Comparison of ENCODE assay signal across 15 cellular contexts in the genomic region with DNA sequence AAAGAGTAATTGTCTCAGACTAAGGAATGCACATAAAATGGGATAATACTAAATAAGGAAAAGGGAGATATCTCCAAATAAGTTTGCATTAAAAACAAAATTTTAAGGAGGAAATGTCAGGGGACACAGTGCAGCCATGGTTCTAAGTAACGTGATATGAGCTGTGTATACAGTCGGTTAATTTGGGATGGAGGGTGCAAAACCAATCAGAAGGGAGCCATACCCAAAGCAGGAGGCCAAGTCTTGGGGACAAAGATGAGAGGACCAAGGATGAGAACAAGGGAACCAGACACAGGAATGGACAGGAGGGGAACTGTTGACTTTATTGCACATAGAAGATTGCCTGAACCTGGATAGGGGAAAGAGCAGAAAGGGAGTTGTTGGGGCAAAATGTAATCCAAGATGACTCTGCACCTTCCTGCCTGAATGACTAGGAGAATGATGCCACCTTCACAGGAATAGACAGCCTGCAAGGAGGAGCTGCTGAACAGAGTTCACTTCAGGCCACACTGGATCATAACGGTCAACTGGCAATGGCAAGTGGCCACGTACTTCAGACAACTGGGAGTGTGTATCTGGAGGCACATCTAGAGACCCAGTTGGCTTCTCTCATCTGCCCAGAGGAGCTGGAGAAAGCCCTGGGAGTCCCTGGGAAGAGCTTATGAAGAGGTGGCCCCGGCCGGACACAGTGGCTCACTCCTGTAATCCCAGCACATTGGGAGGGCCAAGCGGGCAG. TPM values are rescaled to one million over a fixed set of nuclear protein-coding genes. Genes with fewer than 3 reads are reported as not detected.
A peak's percentile ranks its signal among the peaks of the same experiment; 100 is the strongest.
DNase-seq lines count a peak whose midpoint lies in the region; ATAC-seq, FAIRE-seq and TF ChIP-seq lines count a peak whose summit lies in the region.
"Had no signal": no experiment of that assay in that cellular context is flagged by ENCODE, and none has a peak within 500 bp of the region (broad histone marks: within the 10 kb centered on the region; RNA-seq: fewer than 3 reads in every experiment).

No MANE protein-coding gene starts in this region.

- no peak overlapping the region for H4K5ac ChIP-seq in H1 (ENCODE audit: insufficient read length, low read depth, low read length)

- H3K4me3 ChIP-seq in H1 (ENCODE audit: extremely low read depth in 1 of 4, insufficient read depth in 2 of 4, low read depth in 3 of 4, low read length in 4 of 4) (no peak overlapping the region), gastrocnemius medialis (no peak overlapping the region)
- H3K4me3 ChIP-seq: BLaER1 had no signal

- in situ Hi-C loops in gastrocnemius medialis (cut with MboI; ENCODE audit: low sequenced_read_pairs in 4 of 4), result no loop called here

- no peak for FAIRE-seq in H1 (lab: Jason Lieb, UNC)

- H4K91ac ChIP-seq in H1 (replicated peaks; ENCODE audit: insufficient read length, low read length), result no peak overlapping the region

- H2BK12ac ChIP-seq in H1 (ENCODE audit: low read depth, low read length), result no peak overlapping the region; the same call in 1 of the 2 replicates

- no peaks in the 10 kb centered on the region for H3K79me2 ChIP-seq in H1 (ENCODE audit: control insufficient read depth in 1 of 2, insufficient read depth in 2 of 2, low read length in 2 of 2)

- no peak overlapping the region for H3K14ac ChIP-seq in H1 (ENCODE audit: insufficient read length)

- no peak overlapping the region for H4K8ac ChIP-seq in H1 (ENCODE audit: extremely low read depth, insufficient read depth, low read length)

- H3K4me1 ChIP-seq in H1 (replicated peaks in 1 of 4; ENCODE audit: control insufficient read depth in 3 of 4, insufficient read depth in 4 of 4, low read length in 3 of 4), result no peaks in the 10 kb centered on the region
- H3K4me1 ChIP-seq in gastrocnemius medialis, result peaks cover 11 to 12% of the 10 kb centered on the region in 2 donors

- no peak for TF ChIP-seq RAD21 in H1 (IDR thresholded peaks at IDR 0.05 in 1 of 2, conservative IDR thresholded peaks at IDR 0.05 in 1 of 2; ENCODE audit: low read depth in 2 of 2, low read length in 2 of 2)

- peaks cover 34% of the 10 kb centered on the region for H3K4me1 Mint-ChIP-seq in activated naive CD4-positive, alpha-beta T cell treated with anti-CD3 and anti-CD28 coated beads, Interleukin-2, amount 50 U/mL, for 24 hours

- TF ChIP-seq POLR2A in H1 (IDR thresholded peaks at IDR 0.05; ENCODE audit: control extremely low read depth in 1 of 2, low read depth in 2 of 2, low read length in 2 of 2), result no peak
- TF ChIP-seq POLR2A in gastrocnemius medialis (IDR thresholded peaks at IDR 0.05), result no peak

- POLR2A ChIA-PET in H1 (lab: Charles Lee; ENCODE audit: partially characterized antibody), result interaction anchor here (0.9 to 3.8 kb wide), 2 partner anchors 10 to 32 kb away, joined by 3 to 41 read pairs; a partner anchor contains a TSS

- CTCF ChIA-PET in H1 (lab: Charles Lee; ENCODE audit: partially characterized antibody), result no interaction called here

- H2AFZ ChIP-seq in H1 (ENCODE audit: low read length), result no peak overlapping the region

- no peak overlapping the region for H2BK15ac ChIP-seq in H1 (ENCODE audit: low read length)

- H3K9me3 Mint-ChIP-seq in activated naive CD4-positive, alpha-beta T cell treated with anti-CD3 and anti-CD28 coated beads, Interleukin-2, amount 50 U/mL, for 24 hours, result no peaks in the 10 kb centered on the region

- H3K4me3 Mint-ChIP-seq in activated naive CD4-positive, alpha-beta T cell treated with anti-CD3 and anti-CD28 coated beads, Interleukin-2, amount 50 U/mL, for 24 hours, result no peak overlapping the region

- H3K4ac ChIP-seq in H1 (replicated peaks; ENCODE audit: insufficient read length, low read depth, low read length), result no peak overlapping the region

- no peak for TF ChIP-seq EP300 in H1 (IDR thresholded peaks at IDR 0.05; ENCODE audit: borderline replicate concordance in 1 of 2, low read depth in 2 of 2, low read length in 2 of 2)

- H3K27me3 Mint-ChIP-seq in activated naive CD4-positive, alpha-beta T cell treated with anti-CD3 and anti-CD28 coated beads, Interleukin-2, amount 50 U/mL, for 24 hours, result no peaks in the 10 kb centered on the region

- H3K9ac ChIP-seq in H1 (replicated peaks in 1 of 4; ENCODE audit: extremely low read depth in 1 of 4, low read depth in 3 of 4, low read length in 3 of 4), result no peak overlapping the region
- H3K9ac ChIP-seq: BLaER1 had no signal

- peak overlapping the region; percentile 86; the same call in 1 of the 2 replicates for H2AK5ac ChIP-seq in H1 (ENCODE audit: low read depth, low read length)

- H2BK20ac ChIP-seq in H1 (ENCODE audit: low read length), result no peak overlapping the region

- H2BK120ac ChIP-seq in H1 (replicated peaks; ENCODE audit: low read depth, low read length), result no peak overlapping the region

- H4K20me1 ChIP-seq in H1 (replicated peaks in 1 of 2; ENCODE audit: control insufficient read depth in 1 of 2, insufficient read depth in 2 of 2, low read length in 2 of 2), result no peaks in the 10 kb centered on the region

- H3K79me1 ChIP-seq in H1 (ENCODE audit: low read depth, low read length), result no peaks in the 10 kb centered on the region

- no peak for DNase-seq in activated naive CD4-positive, alpha-beta T cell treated with Interleukin-2 at 50 U/mL for 16 hours
- no peak for DNase-seq in H1 (ENCODE audit: low read depth in 1 of 2, low spot score in 2 of 2)
- peak in 1 of 2 donors; percentile 75 for DNase-seq in gastrocnemius medialis
- no peak for DNase-seq in DMS79 (lab: John Stamatoyannopoulos, UW)
- DNase-seq: COR-L47, DMS153, H7, Kasumi-1, NCI-H2029, NCI-H2171 treated with DMSO at 0.1 percent for 48 hours, NCI-H82 had no signal

- no peaks in the 10 kb centered on the region for H3K23me2 ChIP-seq in H1 (ENCODE audit: low read depth, low read length)

- intact Hi-C loops in gastrocnemius medialis (cut with DNase I; ENCODE audit: low total_unique reads), result no loop called here

- H3K27me3 ChIP-seq in H1 (replicated peaks in 1 of 4; ENCODE audit: control insufficient read depth in 3 of 4, extremely low read depth in 1 of 4, insufficient read depth in 3 of 4, low read length in 3 of 4) (no peaks in the 10 kb centered on the region), gastrocnemius medialis (no peaks in the 10 kb centered on the region)
- H3K27me3 ChIP-seq: BLaER1 had no signal

- peaks cover 2% of the 10 kb centered on the region for H3K36me3 Mint-ChIP-seq in activated naive CD4-positive, alpha-beta T cell treated with anti-CD3 and anti-CD28 coated beads, Interleukin-2, amount 50 U/mL, for 24 hours

- H3K18ac ChIP-seq in H1 (ENCODE audit: extremely low read depth, low read length), result no peak overlapping the region

- peak overlapping the region; percentile 59 for H3K27ac Mint-ChIP-seq in activated naive CD4-positive, alpha-beta T cell treated with anti-CD3 and anti-CD28 coated beads, Interleukin-2, amount 50 U/mL, for 24 hours

- H3K23ac ChIP-seq in H1 (ENCODE audit: insufficient read length), result no peak overlapping the region

- H2BK5ac ChIP-seq in H1 (ENCODE audit: low read depth, low read length), result no peak overlapping the region

- TF ChIP-seq CTCF in H1 (IDR thresholded peaks at IDR 0.05; ENCODE audit: control extremely low read depth in 1 of 3, insufficient read depth in 1 of 3, low read depth in 1 of 3, low read length in 3 of 3) (no peak), gastrocnemius medialis (IDR thresholded peaks at IDR 0.05 in 4 of 5, conservative IDR thresholded peaks at IDR 0.05 in 1 of 5) (no peak)

- H3K27ac ChIP-seq in KOPT-K1 (ENCODE audit: low read depth, low read length, poor library complexity, severe bottlenecking) (peak overlapping the region; percentile 80), H1 (ENCODE audit: low read depth, low read length) (no peak overlapping the region), gastrocnemius medialis (peak overlapping the region in 2 of 4 donors; percentile 48 to 64)
- H3K27ac ChIP-seq: BLaER1 had no signal

- 94% methylated on average over 7 of the region's 7 CpGs; no CpG with 5 or more reads in 1 of the 2 experiments for WGBS in H1 (ENCODE audit: extremely low coverage in 1 of 2, insufficient coverage in 1 of 2, insufficient read length in 1 of 2, insufficient replicate concordance in 2 of 2, low coverage in 1 of 2, low lambda C conversion rate in 2 of 2, missing lambda C conversion rate in 1 of 2), 2 experiments

- no peak overlapping the region for H3K56ac ChIP-seq in H1 (replicated peaks; ENCODE audit: insufficient read length, low read depth, low read length)

- H3K4me2 ChIP-seq in H1 (ENCODE audit: insufficient read depth in 1 of 2, low read depth in 2 of 2, low read length in 2 of 2), result no peak overlapping the region
- H3K4me2 ChIP-seq: BLaER1 had no signal

- ATAC-seq in gastrocnemius medialis, result peak; percentile 70 to 96
- ATAC-seq in GM18873 (IDR thresholded peaks at IDR 0.05; ENCODE audit: low FRiP score, unreplicated experiment), result no peak

- no peaks in the 10 kb centered on the region for H3K9me3 ChIP-seq in KOPT-K1 (ENCODE audit: insufficient read depth, low read length, poor library complexity, severe bottlenecking)
- H3K9me3 ChIP-seq in H1 (ENCODE audit: insufficient read depth in 2 of 2, low read depth in 1 of 2, low read length in 1 of 2), result no peaks in the 10 kb centered on the region
- no peaks in the 10 kb centered on the region for H3K9me3 ChIP-seq in gastrocnemius medialis
- H3K9me3 ChIP-seq: BLaER1 had no signal

- no peaks in the 10 kb centered on the region for H3K36me3 ChIP-seq in KOPT-K1 (ENCODE audit: insufficient read depth, low read length)
- no peaks in the 10 kb centered on the region for H3K36me3 ChIP-seq in H1 (ENCODE audit: control insufficient read depth in 2 of 4, insufficient read depth in 4 of 4, low read length in 3 of 4)
- no peaks in the 10 kb centered on the region for H3K36me3 ChIP-seq in gastrocnemius medialis
- H3K36me3 ChIP-seq: BLaER1 had no signal

RNA-seq across cellular contexts. Expression of a gene that starts 22.0 kb away (rescaled TPM):
- total RNA-seq in H1 (2021; fragmentation: NEBNext Ultra II Directional; extraction: Animal tissue kit (Norgen Biotek cat#: 25700)), result 8.1 and 13.1 TPM in 2 replicates
- polyA plus RNA-seq in H1 (2011; rRNA removed), result 15.4 and 24.6 TPM in 2 replicates
- polyA plus RNA-seq in H1 (2011; cell fraction: cytosol; rRNA removed), result 21.2 TPM
- 18.4 TPM for polyA plus RNA-seq in H1 (2011; cell fraction: nucleus; rRNA removed)
- 12.6 to 15.9 TPM (median 15.0 TPM) in 4 replicates for polyA plus RNA-seq in H1 (2012, experiment 1 of 2)
- polyA plus RNA-seq in H1 (2012, experiment 2 of 2), result 19.4 TPM
- 9.5 TPM for polyA plus RNA-seq in H1 (2013, experiment 1 of 2)
- polyA plus RNA-seq in H1 (2013, experiment 2 of 2), result 9.5 TPM
- polyA minus RNA-seq in H1 (2011; rRNA and poly(A)+ RNA removed), result 1.9 and 2.5 TPM in 2 replicates
- polyA minus RNA-seq in H1 (2011; cell fraction: cytosol; rRNA and poly(A)+ RNA removed), result 4.9 TPM
- 13.0 TPM for polyA minus RNA-seq in H1 (2011; cell fraction: nucleus; rRNA and poly(A)+ RNA removed)
- 10 to 100 TPM; 17.0 to 35.4 (median 28.7) TPM for total RNA-seq in gastrocnemius medialis

RNA-seq across cellular contexts. Expression of a gene that starts 40.3 kb away (rescaled TPM):
- 51.8 and 52.9 TPM in 2 replicates for total RNA-seq in H1 (2021; fragmentation: NEBNext Ultra II Directional; extraction: Animal tissue kit (Norgen Biotek cat#: 25700))
- 41.8 and 49.0 TPM in 2 replicates for polyA plus RNA-seq in H1 (2011; rRNA removed)
- 47.9 TPM for polyA plus RNA-seq in H1 (2011; cell fraction: cytosol; rRNA removed)
- polyA plus RNA-seq in H1 (2011; cell fraction: nucleus; rRNA removed), result 54.4 TPM
- 53.0 to 56.0 TPM (median 54.0 TPM) in 4 replicates for polyA plus RNA-seq in H1 (2012, experiment 1 of 2)
- 56.3 TPM for polyA plus RNA-seq in H1 (2012, experiment 2 of 2)
- polyA plus RNA-seq in H1 (2013, experiment 1 of 2), result 69.4 TPM
- polyA plus RNA-seq in H1 (2013, experiment 2 of 2), result 74.0 TPM
- 93.1 and 99.8 TPM in 2 replicates for polyA minus RNA-seq in H1 (2011; rRNA and poly(A)+ RNA removed)
- polyA minus RNA-seq in H1 (2011; cell fraction: cytosol; rRNA and poly(A)+ RNA removed), result 34.9 TPM
- polyA minus RNA-seq in H1 (2011; cell fraction: nucleus; rRNA and poly(A)+ RNA removed), result 23.6 TPM
- total RNA-seq in gastrocnemius medialis, result under 1 TPM; 0.12 to 0.56 (median 0.30) TPM

RNA-seq across cellular contexts. Expression of a gene that starts 50.2 kb away (rescaled TPM):
- total RNA-seq in H1 (2021; fragmentation: NEBNext Ultra II Directional; extraction: Animal tissue kit (Norgen Biotek cat#: 25700)), result 119 and 122 TPM in 2 replicates
- polyA plus RNA-seq in H1 (2011; rRNA removed), result 81.1 and 114 TPM in 2 replicates
- polyA plus RNA-seq in H1 (2011; cell fraction: cytosol; rRNA removed), result 29.8 TPM
- polyA plus RNA-seq in H1 (2011; cell fraction: nucleus; rRNA removed), result 46.9 TPM
- polyA plus RNA-seq in H1 (2012, experiment 1 of 2), result 88.9 to 125 TPM (median 103 TPM) in 4 replicates
- 140 TPM for polyA plus RNA-seq in H1 (2012, experiment 2 of 2)
- 98.2 TPM for polyA plus RNA-seq in H1 (2013, experiment 1 of 2)
- polyA plus RNA-seq in H1 (2013, experiment 2 of 2), result 100 TPM
- polyA minus RNA-seq in H1 (2011; rRNA and poly(A)+ RNA removed), result 43.8 and 64.2 TPM in 2 replicates
- 42.7 TPM for polyA minus RNA-seq in H1 (2011; cell fraction: cytosol; rRNA and poly(A)+ RNA removed)
- polyA minus RNA-seq in H1 (2011; cell fraction: nucleus; rRNA and poly(A)+ RNA removed), result 32.3 TPM
- total RNA-seq in gastrocnemius medialis, result 10 to 100 TPM in 1 of 4 donors, 1 to 10 TPM in 3; 4.4 to 17.4 (median 8.1) TPM

RNA-seq across cellular contexts. Expression of a gene that starts 59.3 kb away (rescaled TPM):
- 3.5 and 4.8 TPM in 2 replicates for total RNA-seq in H1 (2021; fragmentation: NEBNext Ultra II Directional; extraction: Animal tissue kit (Norgen Biotek cat#: 25700))
- polyA plus RNA-seq in H1 (2011; rRNA removed), result 3.3 and 3.7 TPM in 2 replicates
- polyA plus RNA-seq in H1 (2011; cell fraction: cytosol; rRNA removed), result 3.5 TPM
- 23.8 TPM for polyA plus RNA-seq in H1 (2011; cell fraction: nucleus; rRNA removed)
- polyA plus RNA-seq in H1 (2012, experiment 1 of 2), result 2.4 to 3.6 TPM (median 3.1 TPM) in 4 replicates
- polyA plus RNA-seq in H1 (2012, experiment 2 of 2), result 1.0 TPM
- polyA plus RNA-seq in H1 (2013, experiment 1 of 2), result 2.4 TPM
- 2.1 TPM for polyA plus RNA-seq in H1 (2013, experiment 2 of 2)
- 5.3 and 6.1 TPM in 2 replicates for polyA minus RNA-seq in H1 (2011; rRNA and poly(A)+ RNA removed)
- polyA minus RNA-seq in H1 (2011; cell fraction: cytosol; rRNA and poly(A)+ RNA removed), result 3.5 TPM
- 7.6 TPM for polyA minus RNA-seq in H1 (2011; cell fraction: nucleus; rRNA and poly(A)+ RNA removed)
- 1 to 10 TPM; 1.2 to 4.6 (median 3.5) TPM for total RNA-seq in gastrocnemius medialis

Comparison
In these comparisons a context has a peak if more than half of its experiments do, and no peak if none do; other contexts are left out.
1. RNA of a gene that starts 40.3 kb away (total RNA-seq): 51.8 to 52.9 TPM in H1; 0.12 to 0.56 TPM in gastrocnemius medialis; every median in the first group is over 10 times any median in the second.